1 cellular context compared by ENCODE assay signal in genomic region chr2:241507430-241508239, GRCh38.
TF ChIP-seq lines count a peak whose summit lies in the region.

No MANE protein-coding gene starts in this region.

TF ChIP-seq in HepG2, 621 proteins besides CTCF, POLR2A, EP300 and RAD21 (continued from another document and continues in another):
- TF ChIP-seq ZNF142 (CRISPR knock-in tag; IDR thresholded peaks at IDR 0.05) (peak; percentile 47; the same call in 1 of the 2 replicates), TARDBP (CRISPR knock-in tag; IDR thresholded peaks at IDR 0.05) (no peak; the same call in 1 of the 2 replicates), ATF7-NPFF (CRISPR knock-in tag; IDR thresholded peaks at IDR 0.05; ENCODE audit: low read depth) (peak; percentile 37; the same call in 1 of the 2 replicates), ZBTB21 (CRISPR knock-in tag; IDR thresholded peaks at IDR 0.05) (no peak), SRSF1 (optimal IDR thresholded peaks at IDR 0.05; ENCODE audit: low read depth, low read length) (peak; percentile 72), ZFYVE20 (CRISPR knock-in tag; IDR thresholded peaks at IDR 0.05; ENCODE audit: borderline replicate concordance, low read depth) (0 out of 2 replicates have a peak, but pooled peaks have one; percentile 66), NR2F6 (IDR thresholded peaks at IDR 0.05) (no peak), NR2F6 (CRISPR knock-in tag; IDR thresholded peaks at IDR 0.05) (0 out of 2 replicates have a peak, but pooled peaks have one; percentile 8), ZFAT (CRISPR knock-in tag; conservative IDR thresholded peaks at IDR 0.05) (no peak), SKI (IDR thresholded peaks at IDR 0.05; ENCODE audit: partially characterized antibody) (peak; percentile 9), ZNF350 (CRISPR knock-in tag; IDR thresholded peaks at IDR 0.05; ENCODE audit: borderline replicate concordance, low read depth) (peak; percentile 45; the same call in 1 of the 2 replicates), ZNF441 (CRISPR knock-in tag; IDR thresholded peaks at IDR 0.05; ENCODE audit: borderline replicate concordance) (peak; percentile 72; the same call in 1 of the 2 replicates), ZNF143 (CRISPR knock-in tag; IDR thresholded peaks at IDR 0.05) (peak; percentile 68), THAP11 (CRISPR knock-in tag; IDR thresholded peaks at IDR 0.05) (peak; percentile 12; the same call in 1 of the 2 replicates), ZNF274 (CRISPR knock-in tag; IDR thresholded peaks at IDR 0.05) (no peak; the same call in 1 of the 2 replicates), POGK (CRISPR knock-in tag; conservative IDR thresholded peaks at IDR 0.05) (peak; percentile 73; the same call in 1 of the 2 replicates), EED (CRISPR knock-in tag; IDR thresholded peaks at IDR 0.05) (peak; percentile 79; the same call in 1 of the 2 replicates), ZNF879 (CRISPR knock-in tag; IDR thresholded peaks at IDR 0.05) (peak; percentile 85; the same call in 1 of the 2 replicates), ZNF768 (CRISPR knock-in tag; IDR thresholded peaks at IDR 0.05) (peak; percentile 58), ARNTL (CRISPR knock-in tag; IDR thresholded peaks at IDR 0.05) (peak; percentile 45; the same call in 1 of the 2 replicates), NFIC (IDR thresholded peaks at IDR 0.05; ENCODE audit: low read length) (no peak), LCORL (IDR thresholded peaks at IDR 0.05) (no peak), LCORL (CRISPR knock-in tag; IDR thresholded peaks at IDR 0.05) (no peak; the same call in 1 of the 2 replicates), GABPB1 (CRISPR knock-in tag; IDR thresholded peaks at IDR 0.05) (peak; percentile 53; the same call in 1 of the 2 replicates), MXI1 (IDR thresholded peaks at IDR 0.05; ENCODE audit: borderline replicate concordance, low read depth, low read length) (peak; percentile 24; the same call in 1 of the 3 replicates), ZNF746 (CRISPR knock-in tag; IDR thresholded peaks at IDR 0.05) (peak; percentile 48; the same call in 1 of the 2 replicates), ZBTB43 (CRISPR knock-in tag; conservative IDR thresholded peaks at IDR 0.05) (0 out of 2 replicates have a peak, but pooled peaks have one; percentile 39), MAFG (CRISPR knock-in tag; IDR thresholded peaks at IDR 0.05) (peak; percentile 37; the same call in 1 of the 2 replicates), KMT2A (CRISPR knock-in tag; IDR thresholded peaks at IDR 0.05) (peak; percentile 47; the same call in 1 of the 2 replicates), RXRA (CRISPR knock-in tag; IDR thresholded peaks at IDR 0.05) (peak; percentile 30; the same call in 1 of the 2 replicates), ZNF333 (CRISPR knock-in tag; IDR thresholded peaks at IDR 0.05; ENCODE audit: borderline replicate concordance) (0 out of 2 replicates have a peak, but pooled peaks have one; percentile 27), ZBTB7B (CRISPR knock-in tag; IDR thresholded peaks at IDR 0.05) (peak; percentile 68; the same call in 1 of the 2 replicates), ZNF564 (CRISPR knock-in tag; IDR thresholded peaks at IDR 0.05) (peak; percentile 88)
- TF ChIP-seq, protein P1, sequence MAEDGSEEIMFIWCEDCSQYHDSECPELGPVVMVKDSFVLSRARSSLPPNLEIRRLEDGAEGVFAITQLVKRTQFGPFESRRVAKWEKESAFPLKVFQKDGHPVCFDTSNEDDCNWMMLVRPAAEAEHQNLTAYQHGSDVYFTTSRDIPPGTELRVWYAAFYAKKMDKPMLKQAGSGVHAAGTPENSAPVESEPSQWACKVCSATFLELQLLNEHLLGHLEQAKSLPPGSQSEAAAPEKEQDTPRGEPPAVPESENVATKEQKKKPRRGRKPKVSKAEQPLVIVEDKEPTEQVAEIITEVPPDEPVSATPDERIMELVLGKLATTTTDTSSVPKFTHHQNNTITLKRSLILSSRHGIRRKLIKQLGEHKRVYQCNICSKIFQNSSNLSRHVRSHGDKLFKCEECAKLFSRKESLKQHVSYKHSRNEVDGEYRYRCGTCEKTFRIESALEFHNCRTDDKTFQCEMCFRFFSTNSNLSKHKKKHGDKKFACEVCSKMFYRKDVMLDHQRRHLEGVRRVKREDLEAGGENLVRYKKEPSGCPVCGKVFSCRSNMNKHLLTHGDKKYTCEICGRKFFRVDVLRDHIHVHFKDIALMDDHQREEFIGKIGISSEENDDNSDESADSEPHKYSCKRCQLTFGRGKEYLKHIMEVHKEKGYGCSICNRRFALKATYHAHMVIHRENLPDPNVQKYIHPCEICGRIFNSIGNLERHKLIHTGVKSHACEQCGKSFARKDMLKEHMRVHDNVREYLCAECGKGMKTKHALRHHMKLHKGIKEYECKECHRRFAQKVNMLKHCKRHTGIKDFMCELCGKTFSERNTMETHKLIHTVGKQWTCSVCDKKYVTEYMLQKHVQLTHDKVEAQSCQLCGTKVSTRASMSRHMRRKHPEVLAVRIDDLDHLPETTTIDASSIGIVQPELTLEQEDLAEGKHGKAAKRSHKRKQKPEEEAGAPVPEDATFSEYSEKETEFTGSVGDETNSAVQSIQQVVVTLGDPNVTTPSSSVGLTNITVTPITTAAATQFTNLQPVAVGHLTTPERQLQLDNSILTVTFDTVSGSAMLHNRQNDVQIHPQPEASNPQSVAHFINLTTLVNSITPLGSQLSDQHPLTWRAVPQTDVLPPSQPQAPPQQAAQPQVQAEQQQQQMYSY (CRISPR knock-in tag; IDR thresholded peaks at IDR 0.05), result peak; percentile 11; the same call in 1 of the 2 replicates
- TF ChIP-seq, protein P2, sequence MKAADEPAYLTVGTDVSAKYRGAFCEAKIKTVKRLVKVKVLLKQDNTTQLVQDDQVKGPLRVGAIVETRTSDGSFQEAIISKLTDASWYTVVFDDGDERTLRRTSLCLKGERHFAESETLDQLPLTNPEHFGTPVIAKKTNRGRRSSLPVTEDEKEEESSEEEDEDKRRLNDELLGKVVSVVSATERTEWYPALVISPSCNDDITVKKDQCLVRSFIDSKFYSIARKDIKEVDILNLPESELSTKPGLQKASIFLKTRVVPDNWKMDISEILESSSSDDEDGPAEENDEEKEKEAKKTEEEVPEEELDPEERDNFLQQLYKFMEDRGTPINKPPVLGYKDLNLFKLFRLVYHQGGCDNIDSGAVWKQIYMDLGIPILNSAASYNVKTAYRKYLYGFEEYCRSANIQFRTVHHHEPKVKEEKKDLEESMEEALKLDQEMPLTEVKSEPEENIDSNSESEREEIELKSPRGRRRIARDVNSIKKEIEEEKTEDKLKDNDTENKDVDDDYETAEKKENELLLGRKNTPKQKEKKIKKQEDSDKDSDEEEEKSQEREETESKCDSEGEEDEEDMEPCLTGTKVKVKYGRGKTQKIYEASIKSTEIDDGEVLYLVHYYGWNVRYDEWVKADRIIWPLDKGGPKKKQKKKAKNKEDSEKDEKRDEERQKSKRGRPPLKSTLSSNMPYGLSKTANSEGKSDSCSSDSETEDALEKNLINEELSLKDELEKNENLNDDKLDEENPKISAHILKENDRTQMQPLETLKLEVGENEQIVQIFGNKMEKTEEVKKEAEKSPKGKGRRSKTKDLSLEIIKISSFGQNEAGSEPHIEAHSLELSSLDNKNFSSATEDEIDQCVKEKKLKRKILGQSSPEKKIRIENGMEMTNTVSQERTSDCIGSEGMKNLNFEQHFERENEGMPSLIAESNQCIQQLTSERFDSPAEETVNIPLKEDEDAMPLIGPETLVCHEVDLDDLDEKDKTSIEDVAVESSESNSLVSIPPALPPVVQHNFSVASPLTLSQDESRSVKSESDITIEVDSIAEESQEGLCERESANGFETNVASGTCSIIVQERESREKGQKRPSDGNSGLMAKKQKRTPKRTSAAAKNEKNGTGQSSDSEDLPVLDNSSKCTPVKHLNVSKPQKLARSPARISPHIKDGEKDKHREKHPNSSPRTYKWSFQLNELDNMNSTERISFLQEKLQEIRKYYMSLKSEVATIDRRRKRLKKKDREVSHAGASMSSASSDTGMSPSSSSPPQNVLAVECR (CRISPR knock-in tag; IDR thresholded peaks at IDR 0.05; ENCODE audit: borderline replicate concordance), result peak; percentile 37
- TF ChIP-seq, protein P3, sequence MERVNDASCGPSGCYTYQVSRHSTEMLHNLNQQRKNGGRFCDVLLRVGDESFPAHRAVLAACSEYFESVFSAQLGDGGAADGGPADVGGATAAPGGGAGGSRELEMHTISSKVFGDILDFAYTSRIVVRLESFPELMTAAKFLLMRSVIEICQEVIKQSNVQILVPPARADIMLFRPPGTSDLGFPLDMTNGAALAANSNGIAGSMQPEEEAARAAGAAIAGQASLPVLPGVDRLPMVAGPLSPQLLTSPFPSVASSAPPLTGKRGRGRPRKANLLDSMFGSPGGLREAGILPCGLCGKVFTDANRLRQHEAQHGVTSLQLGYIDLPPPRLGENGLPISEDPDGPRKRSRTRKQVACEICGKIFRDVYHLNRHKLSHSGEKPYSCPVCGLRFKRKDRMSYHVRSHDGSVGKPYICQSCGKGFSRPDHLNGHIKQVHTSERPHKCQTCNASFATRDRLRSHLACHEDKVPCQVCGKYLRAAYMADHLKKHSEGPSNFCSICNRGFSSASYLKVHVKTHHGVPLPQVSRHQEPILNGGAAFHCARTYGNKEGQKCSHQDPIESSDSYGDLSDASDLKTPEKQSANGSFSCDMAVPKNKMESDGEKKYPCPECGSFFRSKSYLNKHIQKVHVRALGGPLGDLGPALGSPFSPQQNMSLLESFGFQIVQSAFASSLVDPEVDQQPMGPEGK (CRISPR knock-in tag; IDR thresholded peaks at IDR 0.05), result peak; percentile 86; the same call in 1 of the 2 replicates
- TF ChIP-seq, protein P4, sequence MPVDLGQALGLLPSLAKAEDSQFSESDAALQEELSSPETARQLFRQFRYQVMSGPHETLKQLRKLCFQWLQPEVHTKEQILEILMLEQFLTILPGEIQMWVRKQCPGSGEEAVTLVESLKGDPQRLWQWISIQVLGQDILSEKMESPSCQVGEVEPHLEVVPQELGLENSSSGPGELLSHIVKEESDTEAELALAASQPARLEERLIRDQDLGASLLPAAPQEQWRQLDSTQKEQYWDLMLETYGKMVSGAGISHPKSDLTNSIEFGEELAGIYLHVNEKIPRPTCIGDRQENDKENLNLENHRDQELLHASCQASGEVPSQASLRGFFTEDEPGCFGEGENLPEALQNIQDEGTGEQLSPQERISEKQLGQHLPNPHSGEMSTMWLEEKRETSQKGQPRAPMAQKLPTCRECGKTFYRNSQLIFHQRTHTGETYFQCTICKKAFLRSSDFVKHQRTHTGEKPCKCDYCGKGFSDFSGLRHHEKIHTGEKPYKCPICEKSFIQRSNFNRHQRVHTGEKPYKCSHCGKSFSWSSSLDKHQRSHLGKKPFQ (CRISPR knock-in tag; IDR thresholded peaks at IDR 0.05; ENCODE audit: insufficient replicate concordance), result peak; percentile 81
